In the genomic region with DNA sequence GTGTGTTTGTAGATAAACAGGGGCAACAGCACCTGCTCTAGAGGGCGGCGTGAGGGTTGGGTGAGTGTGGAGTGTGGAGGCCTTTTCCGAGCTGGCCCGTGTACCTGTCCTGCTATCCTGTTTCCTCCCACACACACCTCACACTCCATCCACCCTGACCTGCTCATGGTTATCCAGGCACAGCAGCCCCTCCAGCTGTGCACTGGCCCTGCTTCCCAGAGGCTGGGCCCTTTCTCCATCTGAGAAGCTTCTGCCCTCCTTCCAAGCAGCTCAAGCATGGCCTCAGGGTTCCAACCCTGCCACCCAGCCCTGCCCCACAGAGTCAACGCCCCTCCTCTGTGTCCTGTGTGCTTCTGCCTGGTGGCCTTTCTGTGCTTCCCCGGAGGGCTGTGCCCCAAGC, we compare ENCODE assay signal across 1 cellular context.
TF ChIP-seq lines count a peak whose summit lies in the region.

No MANE protein-coding gene starts in this region.

TF ChIP-seq in HepG2, 621 proteins besides CTCF, POLR2A, EP300 and RAD21 (continued from another document):
- no peak for TF ChIP-seq ZFP37 (CRISPR knock-in tag; IDR thresholded peaks at IDR 0.05; ENCODE audit: borderline replicate concordance)
- TF ChIP-seq SCMH1 (CRISPR knock-in tag; IDR thresholded peaks at IDR 0.05; ENCODE audit: borderline replicate concordance): no peak
- TF ChIP-seq RFXAP (CRISPR knock-in tag; IDR thresholded peaks at IDR 0.05; ENCODE audit: borderline replicate concordance): no peak
- no peak for TF ChIP-seq ZNF296 (CRISPR knock-in tag; conservative IDR thresholded peaks at IDR 0.05)
- TF ChIP-seq, protein P1, sequence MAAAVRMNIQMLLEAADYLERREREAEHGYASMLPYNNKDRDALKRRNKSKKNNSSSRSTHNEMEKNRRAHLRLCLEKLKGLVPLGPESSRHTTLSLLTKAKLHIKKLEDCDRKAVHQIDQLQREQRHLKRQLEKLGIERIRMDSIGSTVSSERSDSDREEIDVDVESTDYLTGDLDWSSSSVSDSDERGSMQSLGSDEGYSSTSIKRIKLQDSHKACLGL (CRISPR knock-in tag; IDR thresholded peaks at IDR 0.05): no peak
- TF ChIP-seq, protein P2, sequence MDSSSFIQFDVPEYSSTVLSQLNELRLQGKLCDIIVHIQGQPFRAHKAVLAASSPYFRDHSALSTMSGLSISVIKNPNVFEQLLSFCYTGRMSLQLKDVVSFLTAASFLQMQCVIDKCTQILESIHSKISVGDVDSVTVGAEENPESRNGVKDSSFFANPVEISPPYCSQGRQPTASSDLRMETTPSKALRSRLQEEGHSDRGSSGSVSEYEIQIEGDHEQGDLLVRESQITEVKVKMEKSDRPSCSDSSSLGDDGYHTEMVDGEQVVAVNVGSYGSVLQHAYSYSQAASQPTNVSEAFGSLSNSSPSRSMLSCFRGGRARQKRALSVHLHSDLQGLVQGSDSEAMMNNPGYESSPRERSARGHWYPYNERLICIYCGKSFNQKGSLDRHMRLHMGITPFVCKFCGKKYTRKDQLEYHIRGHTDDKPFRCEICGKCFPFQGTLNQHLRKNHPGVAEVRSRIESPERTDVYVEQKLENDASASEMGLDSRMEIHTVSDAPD (CRISPR knock-in tag; IDR thresholded peaks at IDR 0.05): no peak
- TF ChIP-seq ZFP36L2 (CRISPR knock-in tag; IDR thresholded peaks at IDR 0.05): no peak
TF ChIP-seq in HepG2: peak in this region for 0.
